Comparison of ENCODE assay signal across 8 cellular contexts in genomic region chr10:50159851-50160250, GRCh38.
DNase-seq lines count a peak whose midpoint lies in the region; ATAC-seq and TF ChIP-seq lines count a peak whose summit lies in the region.
"Not testable (repeated sequence)": the region's sequence is repeated elsewhere in the genome, so short reads cannot be mapped to it uniquely, and the experiment has no call there.

No MANE protein-coding gene starts in this region.

- intact Hi-C loops in IMR-90 (cut with micrococcal nuclease) = not testable (repeated sequence)

- H3K56ac ChIP-seq in IMR-90 (ENCODE audit: extremely low read depth, insufficient read depth, low read length) = not testable (repeated sequence)

- not testable (repeated sequence) for H3K23ac ChIP-seq in IMR-90 (ENCODE audit: low read depth, low read length)

- not testable (repeated sequence) for H3K9me3 ChIP-seq in IMR-90 (ENCODE audit: control insufficient read depth, insufficient read depth, low read length); lung (ENCODE audit: control insufficient read depth in 2 of 2, insufficient read depth in 1 of 2, low read length in 1 of 2)

- not testable (repeated sequence) for H3K4ac ChIP-seq in IMR-90 (ENCODE audit: low read depth, low read length)

- not testable (repeated sequence) for H2BK20ac ChIP-seq in IMR-90 (ENCODE audit: low read depth, low read length)

- peak; percentile 31 for DNase-seq in AG09309 (ENCODE audit: low read depth)
- DNase-seq in GM04504 (ENCODE audit: low read depth) = peak; percentile 11
- peak; percentile 31 for DNase-seq in IMR-90
- DNase-seq in NB4 (ENCODE audit: low read depth) = peak; percentile 14
- peak; percentile 87 for DNase-seq in amniotic epithelial cell (ENCODE audit: low read depth)
- DNase-seq in choroid plexus epithelial cell (ENCODE audit: low read depth) = peak; percentile 40
- DNase-seq in fibroblast of peridontal ligament (ENCODE audit: extremely low read depth) = peak; percentile 37
- DNase-seq in lung (ENCODE audit: low spot score) = not testable (repeated sequence)

- CTCF ChIA-PET in IMR-90 (lab: Yijun Ruan, JAX) = not testable (repeated sequence)

- not testable (repeated sequence) for H3K79me1 ChIP-seq in IMR-90 (ENCODE audit: low read depth in 1 of 2, low read length in 2 of 2)

- in situ Hi-C loops in IMR-90 (cut with MboI; ENCODE audit: low sequenced_read_pairs) = not testable (repeated sequence)

- not testable (repeated sequence) for H3K27ac ChIP-seq in IMR-90 (ENCODE audit: insufficient read depth, low read length); lung (ENCODE audit: low read depth in 1 of 2, low read length in 1 of 2)

- not testable (repeated sequence) for H2BK5ac ChIP-seq in IMR-90 (ENCODE audit: low read depth, low read length, poor library complexity, severe bottlenecking)

- not testable (repeated sequence) for H2BK120ac ChIP-seq in IMR-90 (ENCODE audit: low read depth, low read length)

- not testable (repeated sequence) for H2AK9ac ChIP-seq in IMR-90 (replicated peaks; ENCODE audit: low read depth, low read length, poor library complexity)

- H3K4me2 ChIP-seq in IMR-90 (ENCODE audit: low read depth, low read length) = not testable (repeated sequence)

- H2AK5ac ChIP-seq in IMR-90 (ENCODE audit: low read depth, low read length) = not testable (repeated sequence)

- not testable (repeated sequence) for TF ChIP-seq POLR2A in IMR-90 (IDR thresholded peaks at IDR 0.05; ENCODE audit: low read depth, low read length); NB4 (IDR thresholded peaks at IDR 0.05; ENCODE audit: extremely low read depth, insufficient read length)

- H4K5ac ChIP-seq in IMR-90 (ENCODE audit: low read depth, low read length) = not testable (repeated sequence)

- not testable (repeated sequence) for H4K20me1 ChIP-seq in IMR-90 (ENCODE audit: insufficient read depth, low read length)

- 40% methylated on average over 1 of the region's 2 CpGs; no CpG with 5 or more reads in 1 of the 2 experiments for WGBS in IMR-90 (ENCODE audit: extremely low coverage in 2 of 2, insufficient read length in 1 of 2), 2 experiments
- 82 to 85% methylated on average over 2 of the region's 2 CpGs for WGBS in lung, 2 donors

- H3K36me3 ChIP-seq in IMR-90 (ENCODE audit: control insufficient read depth, insufficient read depth, low read length); lung (ENCODE audit: control insufficient read depth in 2 of 2, insufficient read depth in 2 of 2, low read length in 2 of 2): not testable (repeated sequence)

- H3K18ac ChIP-seq in IMR-90 (ENCODE audit: low read depth, low read length) = not testable (repeated sequence)

- not testable (repeated sequence) for H3K4me1 ChIP-seq in IMR-90 (ENCODE audit: control insufficient read depth, insufficient read depth, low read length); lung (ENCODE audit: control insufficient read depth in 2 of 2, insufficient read depth in 2 of 2, low read length in 2 of 2)

- TF ChIP-seq RAD21 in IMR-90 (IDR thresholded peaks at IDR 0.05; ENCODE audit: low read length) = not testable (repeated sequence)

- not testable (repeated sequence) for H3K27me3 ChIP-seq in IMR-90 (ENCODE audit: control insufficient read depth, insufficient read depth, low read length); lung (ENCODE audit: control insufficient read depth, insufficient read depth)

- BruUV-seq in IMR-90 (replicated peaks; lab: Mats Ljungman, UMichigan) = not testable (repeated sequence)

- not testable (repeated sequence) for TF ChIP-seq CTCF in AG09309 (IDR thresholded peaks at IDR 0.05; ENCODE audit: control insufficient read depth, insufficient read depth, low read depth, low read length, missing control alignments); IMR-90 (conservative IDR thresholded peaks at IDR 0.05; ENCODE audit: low read depth, low read length); NB4 (IDR thresholded peaks at IDR 0.05; ENCODE audit: low read depth, low read length); choroid plexus epithelial cell (conservative IDR thresholded peaks at IDR 0.05; ENCODE audit: low read depth, low read length); lung (IDR thresholded peaks at IDR 0.05; ENCODE audit: control extremely low read depth, extremely low read depth)

- H4K91ac ChIP-seq in IMR-90 (ENCODE audit: insufficient read depth, low read depth, low read length) = not testable (repeated sequence)

- H2AFZ ChIP-seq in IMR-90 (replicated peaks; ENCODE audit: low read length, poor library complexity) = not testable (repeated sequence)

- dilution Hi-C loops in IMR-90 (cut with HindIII; ENCODE audit: low sequenced_read_pairs, unreplicated experiment) = not testable (repeated sequence)

- not testable (repeated sequence) for H4K8ac ChIP-seq in IMR-90 (ENCODE audit: low read depth in 2 of 2, low read length in 2 of 2)

- H3K4me3 ChIP-seq in AG09309 (ENCODE audit: control insufficient read depth, low read depth, low read length); IMR-90 (ENCODE audit: insufficient read depth, low read depth, low read length); NB4 (ENCODE audit: low read depth, low read length); choroid plexus epithelial cell (ENCODE audit: low read depth, low read length); lung: not testable (repeated sequence)

- H3K14ac ChIP-seq in IMR-90 (replicated peaks; ENCODE audit: low read depth, low read length) = not testable (repeated sequence)

- H3K9me1 ChIP-seq in IMR-90 (ENCODE audit: insufficient read depth, low read length) = not testable (repeated sequence)

- ATAC-seq in IMR-90 (ENCODE audit: low read depth) (peak; percentile 14; the same call in 1 of the 2 replicates), lung (ENCODE audit: insufficient read depth, low FRiP score) (peak; percentile 27)

- POLR2A ChIA-PET in IMR-90 (lab: Charles Lee; ENCODE audit: unreplicated experiment) = not testable (repeated sequence)

- H3K9ac ChIP-seq in IMR-90 (ENCODE audit: low read depth, low read length) = not testable (repeated sequence)

- not testable (repeated sequence) for H2BK15ac ChIP-seq in IMR-90 (ENCODE audit: low read depth, low read length)

TF ChIP-seq in IMR-90, 13 proteins besides CTCF, POLR2A, EP300 and RAD21:
- peak; percentile 19; the same call in 1 of the 2 replicates for TF ChIP-seq CEBPB (IDR thresholded peaks at IDR 0.05; ENCODE audit: low read depth, low read length)
